11 cellular contexts compared by ENCODE assay signal in the genomic region with DNA sequence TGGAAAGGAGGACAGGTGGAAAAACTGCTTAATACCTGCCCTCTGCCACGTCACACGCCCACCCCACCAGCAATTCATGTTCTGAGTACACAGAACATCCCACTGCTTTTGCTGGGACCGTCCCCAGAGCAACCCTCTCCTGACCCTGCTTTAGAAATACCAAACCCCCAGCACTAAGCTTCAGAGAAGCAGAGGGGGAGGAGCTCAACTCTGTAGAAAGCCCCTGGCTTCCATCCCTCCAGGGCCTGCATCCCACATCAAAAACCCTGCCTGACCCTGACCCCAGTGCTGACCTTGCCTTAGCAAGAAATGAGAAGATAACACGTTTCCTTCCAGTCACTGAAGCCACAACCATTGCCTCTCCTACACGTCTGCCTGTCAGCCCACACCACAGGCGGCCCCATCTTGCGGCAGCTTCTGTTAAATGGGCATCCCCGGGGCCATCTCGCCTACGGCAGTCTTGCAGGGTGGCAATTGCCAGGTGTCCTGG. TPM values are rescaled to one million over a fixed set of nuclear protein-coding genes. Genes with fewer than 3 reads are reported as not detected.
A peak's percentile ranks its signal among the peaks of the same experiment; 100 is the strongest.
DNase-seq lines count a peak whose midpoint lies in the region; ATAC-seq and TF ChIP-seq lines count a peak whose summit lies in the region.
"Had no signal": no experiment of that assay in that cellular context is flagged by ENCODE, and none has a peak within 500 bp of the region (broad histone marks: within the 10 kb centered on the region; RNA-seq: fewer than 3 reads in every experiment).

No MANE protein-coding gene starts in this region.

- no peaks in the 10 kb centered on the region for H3K9me3 ChIP-seq in upper lobe of left lung
- H3K9me3 ChIP-seq: left lung had no signal

- no peak overlapping the region for H3K4me3 ChIP-seq in upper lobe of left lung
- H3K4me3 ChIP-seq: left lung had no signal

- no peaks in the 10 kb centered on the region for H3K36me3 ChIP-seq in upper lobe of left lung
- H3K36me3 ChIP-seq: left lung had no signal

- WGBS in upper lobe of left lung, 2 donors, result 78 to 86% methylated on average over 10 of the region's 10 CpGs

- no peaks in the 10 kb centered on the region for H3K27me3 ChIP-seq in upper lobe of left lung
- H3K27me3 ChIP-seq: left lung had no signal

- no peak for TF ChIP-seq EP300 in upper lobe of left lung (IDR thresholded peaks at IDR 0.05)

- H3K4me3 Mint-ChIP-seq in glutamatergic neuron (ENCODE audit: unreplicated experiment), result no peak overlapping the region

- TF ChIP-seq CTCF in upper lobe of left lung (IDR thresholded peaks at IDR 0.05), result no peak
- no peak for TF ChIP-seq CTCF in glutamatergic neuron (IDR thresholded peaks at IDR 0.05; ENCODE audit: partially characterized antibody, unreplicated experiment)

- no peaks in the 10 kb centered on the region for H3K36me3 Mint-ChIP-seq in glutamatergic neuron (ENCODE audit: unreplicated experiment)

- DNase-seq in activated T-cell treated with anti-CD3 and anti-CD28 coated beads for 4 hours (peak; percentile 48), upper lobe of left lung (no peak), glutamatergic neuron (no peak)
- peak; percentile 69 to 70 for DNase-seq in stimulated activated CD4-positive, alpha-beta T cell treated with anti-CD3 and anti-CD28 coated beads, Interleukin-4, amount 100 ng/mL, for 4 hours
- DNase-seq: left lung, NCI-H2227 treated with DMSO at 0.1 percent for 48 hours had no signal

- ATAC-seq in GM18909 (IDR thresholded peaks at IDR 0.05; ENCODE audit: poor library complexity, unreplicated experiment), result peak; percentile 46
- peak; percentile 53 for ATAC-seq in HG03280 (IDR thresholded peaks at IDR 0.05; ENCODE audit: unreplicated experiment)
- no peak for ATAC-seq in upper lobe of left lung (ENCODE audit: low FRiP score in 2 of 2)
- ATAC-seq in HG03025 (IDR thresholded peaks at IDR 0.05; ENCODE audit: low FRiP score, unreplicated experiment), result no peak
- ATAC-seq in HG02970 (IDR thresholded peaks at IDR 0.05; ENCODE audit: low FRiP score, unreplicated experiment), result no peak

- H3K9me3 Mint-ChIP-seq in glutamatergic neuron (ENCODE audit: unreplicated experiment), result peaks cover 4% of the 10 kb centered on the region

- peaks cover 15 to 48% (median 33%) of the 10 kb centered on the region in 4 donors for H3K4me1 ChIP-seq in upper lobe of left lung

- H3K4me1 Mint-ChIP-seq in glutamatergic neuron (ENCODE audit: low read depth, unreplicated experiment), result no peaks in the 10 kb centered on the region

- no peak overlapping the region for H3K27ac Mint-ChIP-seq in glutamatergic neuron (ENCODE audit: unreplicated experiment)

- TF ChIP-seq POLR2A in upper lobe of left lung (IDR thresholded peaks at IDR 0.05), result no peak

- H3K27ac ChIP-seq in upper lobe of left lung, result no peak overlapping the region
- H3K27ac ChIP-seq: left lung had no signal

- H3K27me3 Mint-ChIP-seq in glutamatergic neuron (ENCODE audit: unreplicated experiment), result no peaks in the 10 kb centered on the region

RNA-seq across cellular contexts. Expression of gene VDR, which starts 19.7 kb away (rescaled TPM):
- 10 to 100 TPM; 23.0 to 41.1 (median 27.5) TPM for total RNA-seq in upper lobe of left lung
- not detected for total RNA-seq in glutamatergic neuron (ENCODE audit: unreplicated experiment)
- total RNA-seq: temporal lobe had no signal

Comparison
In these comparisons a context has a peak if more than half of its experiments do, and no peak if none do; other contexts are left out.
1. ATAC-seq: peak in GM18909 (single experiment) and HG03280 (single experiment); none in upper lobe of left lung (0 of 2), HG03025 (single experiment) and HG02970 (single experiment).
2. DNase-seq: peak in activated T-cell treated with anti-CD3 and anti-CD28 coated beads for 4 hours (single experiment) and stimulated activated CD4-positive, alpha-beta T cell treated with anti-CD3 and anti-CD28 coated beads, Interleukin-4, amount 100 ng/mL, for 4 hours (2 of 2); none in upper lobe of left lung (0 of 2) and glutamatergic neuron (single experiment).
3. RNA of gene VDR, which starts 19.7 kb away (total RNA-seq): 23.0 to 41.1 TPM in upper lobe of left lung; not detected in glutamatergic neuron (single experiment); every median in the first group is over 10 times any median in the second.